ENCODE assay signal across 16 cellular contexts in the genomic region with DNA sequence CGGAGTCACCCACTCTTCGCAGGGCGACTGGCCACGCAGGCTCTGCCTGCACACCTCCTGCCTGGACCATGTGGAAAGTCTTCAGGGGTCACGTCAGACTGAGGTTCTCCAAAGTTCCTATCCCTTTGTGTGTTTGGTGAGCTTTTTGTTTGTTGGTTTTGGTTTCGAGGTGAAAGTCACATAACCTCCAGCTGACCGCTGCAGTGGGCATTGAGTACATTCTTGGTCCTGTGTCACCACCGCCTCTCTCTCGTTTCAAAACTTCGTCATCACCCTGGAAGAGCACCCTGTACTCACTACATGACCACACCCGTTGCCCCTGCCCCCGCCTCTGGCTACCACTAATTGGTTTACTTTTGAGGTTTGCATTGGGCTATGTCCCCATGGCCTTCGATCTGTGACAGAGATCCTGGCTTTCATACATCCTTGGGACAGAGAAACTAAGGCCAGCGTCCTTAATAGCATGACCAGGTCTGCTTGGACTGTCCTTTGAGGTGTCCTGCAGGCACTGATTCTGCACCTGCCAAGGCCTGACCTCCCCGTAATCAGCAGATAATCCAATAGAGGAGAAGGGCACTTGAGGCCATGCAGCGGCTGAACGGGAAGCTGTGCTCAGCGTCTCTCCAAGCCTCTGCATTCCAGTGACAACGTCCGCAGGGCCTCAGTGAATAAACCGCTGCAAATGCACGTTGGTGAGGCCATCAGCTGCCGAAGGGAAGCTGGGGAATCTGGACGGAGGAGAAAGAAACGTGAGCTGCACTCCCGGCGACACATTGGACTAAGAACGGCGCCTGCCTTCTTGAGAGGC. TPM values are rescaled to one million over a fixed set of nuclear protein-coding genes. Genes with fewer than 3 reads are reported as not detected.
DNase-seq lines count a peak whose midpoint lies in the region; TF ChIP-seq lines count a peak whose summit lies in the region.
"Had no signal": no experiment of that assay in that cellular context is flagged by ENCODE, and none has a peak within 500 bp of the region (broad histone marks: within the 10 kb centered on the region; RNA-seq: fewer than 3 reads in every experiment).

No MANE protein-coding gene starts in this region.

- H3K36me3 ChIP-seq in prostate gland: no peaks in the 10 kb centered on the region
- H3K36me3 ChIP-seq: neutrophil had no signal

- DNase-seq in HuH-7.5 (ENCODE audit: low spot score): peak; percentile 66
- peak; percentile 82 for DNase-seq in SK-N-DZ (ENCODE audit: low spot score)
- peak; percentile 80 for DNase-seq in islet precursor cell
- DNase-seq in prostate gland (ENCODE audit: low spot score): no peak
- DNase-seq in SW 1271 (lab: John Stamatoyannopoulos, UW): no peak
- DNase-seq in NCI-H1417 (lab: John Stamatoyannopoulos, UW): no peak
- DNase-seq in activated CD4-positive, alpha-beta T cell treated with anti-CD3 and anti-CD28 coated beads, Interleukin-2, amount 50 U/mL, for 48 hours: no peak
- DNase-seq in anterior cingulate cortex (lab: John Stamatoyannopoulos, UW): no peak
- DNase-seq: activated gamma-delta T cell; C1 segment of cervical spinal cord; NCI-H524 treated with DMSO at 0.1 percent for 48 hours; RPMI8226; stimulated activated CD4-positive, alpha-beta T cell treated with anti-CD3 and anti-CD28 coated beads, Interleukin-12 subunit alpha, Interleukin-12 subunit beta, amount 100 ng/mL, for 4 hours; substantia nigra had no signal

- peaks cover 28% of the 10 kb centered on the region for H3K4me1 ChIP-seq in prostate gland (replicated peaks)

- no peaks in the 10 kb centered on the region for H3K27me3 ChIP-seq in prostate gland (replicated peaks; ENCODE audit: insufficient read depth)
- H3K27me3 ChIP-seq: heart left ventricle, neutrophil had no signal

- H3K27ac ChIP-seq in prostate gland: peak overlapping the region; percentile 13 to 48
- H3K27ac ChIP-seq: heart left ventricle, neutrophil had no signal

- H3K4me3 ChIP-seq in prostate gland: no peak overlapping the region
- H3K4me3 ChIP-seq: heart left ventricle had no signal

- TF ChIP-seq CTCF in prostate gland (IDR thresholded peaks at IDR 0.05): no peak

- H3K9me3 ChIP-seq in prostate gland: no peaks in the 10 kb centered on the region
- H3K9me3 ChIP-seq: heart left ventricle, neutrophil had no signal

- intact Hi-C loops in prostate gland (cut with DNase I): no loop called here

- 75% methylated on average over 29 of the region's 29 CpGs for WGBS in prostate gland

- TF ChIP-seq POLR2A in prostate gland (IDR thresholded peaks at IDR 0.05): no peak

RNA-seq across cellular contexts. Expression of gene SH3BP4, which starts 46.8 kb away (rescaled TPM):
- polyA plus RNA-seq in SK-N-DZ (2014; cell fraction: cytosol; rRNA removed): 13.6 TPM in 2 replicates
- polyA plus RNA-seq in SK-N-DZ (2014; cell fraction: nucleus; rRNA removed): 6.2 and 8.6 TPM in 2 replicates
- total RNA-seq in prostate gland: 100 to 1,000 TPM in 1 of 2 donors, 10 to 100 TPM in 1; 86.7 to 134 TPM

Comparison
In these comparisons a context has a peak if more than half of its experiments do, and no peak if none do; other contexts are left out.
1. DNase-seq: peak in HuH-7.5 (single experiment), SK-N-DZ (single experiment) and islet precursor cell (single experiment); none in prostate gland (single experiment), SW 1271 (0 of 2), NCI-H1417 (0 of 3), activated CD4-positive, alpha-beta T cell treated with anti-CD3 and anti-CD28 coated beads, Interleukin-2, amount 50 U/mL, for 48 hours (0 of 2) and anterior cingulate cortex (0 of 58).